In genomic region chr1:243529512-243529911, GRCh38 we compare ENCODE assay signal across 20 cellular contexts.
"Had no signal": no experiment of that assay in that cellular context is flagged by ENCODE, and none has a peak within 500 bp of the region (broad histone marks: within the 10 kb centered on the region; RNA-seq: fewer than 3 reads in every experiment).

No MANE protein-coding gene starts in this region.

- H3K4me1 ChIP-seq: left lung, lower lobe of right lung, right atrium auricular region, uterus had no signal

- H3K9me3 ChIP-seq: left lung, lower lobe of right lung, ovary, right atrium auricular region, tibial nerve, uterus had no signal

- FAIRE-seq: keratinocyte had no signal

- H3K27me3 ChIP-seq: left lung, ovary, right atrium auricular region, tibial nerve, uterus had no signal

- ATAC-seq: left cardiac atrium; left lung; lower lobe of right lung; naive thymus-derived CD8-positive, alpha-beta T cell; sciatic nerve had no signal

- H3K4me3 ChIP-seq: left lung, lower lobe of right lung, ovary, right atrium auricular region, skin epidermis, tibial nerve, uterus had no signal

- H3K36me3 ChIP-seq: left lung, lower lobe of right lung, ovary, right atrium auricular region, uterus had no signal

- DNase-seq: hippocampal formation; kidney glomerular epithelial cell; left cardiac atrium; left lung; lower lobe of right lung; mammary epithelial cell; mesenchymal stem cell; naive thymus-derived CD8-positive, alpha-beta T cell; ovary; stimulated activated CD4-positive, alpha-beta T cell treated with anti-CD3 and anti-CD28 coated beads, Interleukin-12 subunit alpha, Interleukin-12 subunit beta, amount 100 ng/mL, for 4 hours; stimulated activated CD4-positive, alpha-beta T cell treated with anti-CD3 and anti-CD28 coated beads, Interleukin-15, amount 100 ng/mL, for 24 hours; stimulated activated CD4-positive, alpha-beta T cell treated with anti-CD3 and anti-CD28 coated beads, Interleukin-2, amount 100 ng/mL, for 24 hours; stimulated activated CD4-positive, alpha-beta T cell treated with anti-CD3 and anti-CD28 coated beads, Interleukin-4, amount 100 ng/mL, for 1 hour; stimulated activated naive CD4-positive, alpha-beta T cell; uterus had no signal

- H3K27ac ChIP-seq: left lung, lower lobe of right lung, ovary, right atrium auricular region, skin epidermis, tibial nerve, uterus had no signal
